In genomic region chr22:40877488-40877887, GRCh38 we compare ENCODE assay signal across 18 cellular contexts. TPM values are rescaled to one million over a fixed set of nuclear protein-coding genes. Genes with fewer than 3 reads are reported as not detected.
"Had no signal": no experiment of that assay in that cellular context is flagged by ENCODE, and none has a peak within 500 bp of the region (broad histone marks: within the 10 kb centered on the region; RNA-seq: fewer than 3 reads in every experiment).

No MANE protein-coding gene starts in this region.

- ATAC-seq: foreskin keratinocyte, lower lobe of right lung, T-cell had no signal

- H3K4me3 Mint-ChIP-seq: naive B cell, T-cell had no signal

- H3K9me3 ChIP-seq: adrenal gland, lower lobe of right lung, pancreas, vagina had no signal

- H3K9me3 Mint-ChIP-seq: naive B cell, T-cell had no signal

- H3K27me3 ChIP-seq: adrenal gland, foreskin keratinocyte, pancreas, vagina had no signal

- H3K4me3 ChIP-seq: adrenal gland, lower lobe of right lung, pancreas, vagina had no signal

- H3K27ac ChIP-seq: adrenal gland, foreskin keratinocyte, lower lobe of right lung, vagina had no signal

- DNase-seq: activated CD4-positive, CD25-positive, alpha-beta regulatory T cell treated with anti-CD3 and anti-CD28 coated beads, Interleukin-2, amount 50 U/mL, for 72 hours; activated naive CD4-positive, alpha-beta T cell treated with anti-CD3 and anti-CD28 coated beads, Interleukin-2, amount 50 U/mL, for 16 hours; activated T-cell treated with anti-CD3 and anti-CD28 coated beads for 4 hours; adrenal gland; central memory CD4-positive, alpha-beta T cell; cortex of kidney; effector memory CD4-positive, alpha-beta T cell; foreskin keratinocyte; head of caudate nucleus; lower lobe of right lung; naive B cell; pancreas; stimulated activated CD4-positive, alpha-beta T cell treated with anti-CD3 and anti-CD28 coated beads, Interleukin-12 subunit alpha, Interleukin-12 subunit beta, amount 100 ng/mL, for 4 hours; stimulated activated CD4-positive, alpha-beta T cell treated with anti-CD3 and anti-CD28 coated beads, Interleukin-2, amount 100 ng/mL, for 24 hours; T-cell; T-helper 9 cell had no signal

- H3K4me1 ChIP-seq: foreskin keratinocyte, lower lobe of right lung, vagina had no signal

- H3K36me3 Mint-ChIP-seq: naive B cell had no signal

- H3K27ac Mint-ChIP-seq: naive B cell, T-cell had no signal

- H3K27me3 Mint-ChIP-seq: naive B cell, T-cell had no signal

- H3K4me1 Mint-ChIP-seq: naive B cell, T-cell had no signal

RNA-seq across cellular contexts. Expression of gene DNAJB7, which starts 15.6 kb away (rescaled TPM):
- total RNA-seq: adrenal gland, foreskin keratinocyte, lower lobe of right lung, pancreas, T-cell, vagina had no signal
- polyA plus RNA-seq: adrenal gland, foreskin keratinocyte, thymus had no signal
